Comparison of ENCODE assay signal across 22 cellular contexts in genomic region chr1:209647212-209647611, GRCh38. TPM values are rescaled to one million over a fixed set of nuclear protein-coding genes. Genes with fewer than 3 reads are reported as not detected.
DNase-seq lines count a peak whose midpoint lies in the region; ATAC-seq, FAIRE-seq and TF ChIP-seq lines count a peak whose summit lies in the region.
"Had no signal": no experiment of that assay in that cellular context is flagged by ENCODE, and none has a peak within 500 bp of the region (broad histone marks: within the 10 kb centered on the region; RNA-seq: fewer than 3 reads in every experiment).

No MANE protein-coding gene starts in this region.

- ATAC-seq in A549: no peak
- ATAC-seq: activated CD4-positive, CD25-positive, alpha-beta regulatory T cell treated with anti-CD3 and anti-CD28 coated beads, Interleukin-2, amount 50 U/mL, for 24 hours; activated T-cell treated with anti-CD3 and anti-CD28 coated beads, Interleukin-2, amount 50 U/mL, for 4 hours; left cardiac atrium had no signal

- TF ChIP-seq POLR2A in A549 (IDR thresholded peaks at IDR 0.05; ENCODE audit: low read length) (no peak), adrenal gland (IDR thresholded peaks at IDR 0.05) (peak in 1 of 2 donors; percentile 17)

- H3K9me3 ChIP-seq in A549 (no peaks in the 10 kb centered on the region), adrenal gland (replicated peaks in 1 of 3) (no peaks in the 10 kb centered on the region)
- H3K9me3 ChIP-seq: psoas muscle had no signal

- CTCF ChIA-PET in A549 (lab: Yijun Ruan, JAX): interaction anchor here (0.7 to 3.0 kb wide), 4 partner anchors 12 to 45 kb away, joined by 3 to 11 read pairs (median 4); no protein-coding TSS in a partner anchor

- no peak overlapping the region for H3K4me3 ChIP-seq in A549
- no peak overlapping the region for H3K4me3 ChIP-seq in adrenal gland
- H3K4me3 ChIP-seq: GM23338, neural progenitor cell, psoas muscle had no signal

- no peaks in the 10 kb centered on the region for H3K27me3 ChIP-seq in adrenal gland
- H3K27me3 ChIP-seq: neural progenitor cell had no signal

- H3K36me3 ChIP-seq in adrenal gland (replicated peaks in 1 of 2): no peaks in the 10 kb centered on the region
- H3K36me3 ChIP-seq: neural progenitor cell had no signal

- no peak for TF ChIP-seq EP300 in A549 (IDR thresholded peaks at IDR 0.05)

- no peak for TF ChIP-seq CTCF in A549 (IDR thresholded peaks at IDR 0.05)
- TF ChIP-seq CTCF in adrenal gland (IDR thresholded peaks at IDR 0.05): no peak
- TF ChIP-seq CTCF in GM13977 (IDR thresholded peaks at IDR 0.05; ENCODE audit: extremely low read depth, insufficient read depth, missing control alignments): no peak

- H3K27ac ChIP-seq in A549 (peak overlapping the region; percentile 11 to 43; a peak in 4 of 6 replicates), adrenal gland (peak overlapping the region in 3 of 5 donors; percentile 77 to 90 (median 80))
- H3K27ac ChIP-seq: neural progenitor cell had no signal

- FAIRE-seq in A549 (lab: Jason Lieb, UNC) (no peak), HTR-8/SVneo (lab: Jason Lieb, UNC) (peak; percentile 4)
- FAIRE-seq: GM18507 had no signal

- H3K4me2 ChIP-seq in A549: peak overlapping the region; percentile 14
- H3K4me2 ChIP-seq: GM23338, neural progenitor cell had no signal

- 84% methylated on average over 3 of the region's 3 CpGs for WGBS in A549 (ENCODE audit: missing lambda C conversion rate)
- 14 to 40% (median 34%) methylated on average over 3 of the region's 3 CpGs for WGBS in adrenal gland, 4 donors

- intact Hi-C loops in adrenal gland (cut with DNase I): no loop called here

- peaks cover 55% of the 10 kb centered on the region for H3K4me1 ChIP-seq in A549
- H3K4me1 ChIP-seq in adrenal gland (replicated peaks in 1 of 2): peaks cover 74 to 82% of the 10 kb centered on the region in 2 donors
- H3K4me1 ChIP-seq: neural progenitor cell had no signal

- TF ChIP-seq RAD21 in A549 (conservative IDR thresholded peaks at IDR 0.05 in 1 of 2, IDR thresholded peaks at IDR 0.05 in 1 of 2): no peak

- POLR2A ChIA-PET in A549 (lab: Yijun Ruan, JAX): no interaction called here

- in situ Hi-C loops in GM13977 (cut with MboI; ENCODE audit: low pct_unique_long_range_greater_than_20kb, low sequenced_read_pairs, unreplicated experiment): no loop called here

- DNase-seq in A549 (ENCODE audit: low read depth in 1 of 2, low spot score in 1 of 2) (no peak), HTR-8/SVneo (ENCODE audit: insufficient read length, low spot score) (no peak), adrenal gland (peak in 5 of 7 donors; percentile 33 to 57 (median 47)), kidney tubule cell (ENCODE audit: low spot score) (peak; percentile 39), UCSD-AML1 (lab: John Stamatoyannopoulos, UW; ENCODE audit: unreplicated experiment) (no peak), GM13977 (ENCODE audit: low spot score) (no peak), cortex of kidney (lab: John Stamatoyannopoulos, UW) (no peak)
- no peak for DNase-seq in activated CD4-positive, alpha-beta T cell treated with anti-CD3 and anti-CD28 coated beads for 48 hours
- DNase-seq: activated T-cell treated with anti-CD3 and anti-CD28 coated beads, Interleukin-2, amount 50 U/mL, for 4 hours; hypothalamus; left cardiac atrium; midbrain; NCI-H1417; NCI-H69; psoas muscle; SIG-M5; stimulated activated CD8-positive, alpha-beta memory T cell treated with anti-CD3 and anti-CD28 coated beads, Interleukin-4, amount 100 ng/mL, for 48 hours had no signal

TF ChIP-seq in A549, 52 proteins besides CTCF, POLR2A, EP300 and RAD21:
- TF ChIP-seq RARB (CRISPR knock-in tag; IDR thresholded peaks at IDR 0.05): no peak
- TF ChIP-seq MAFK (IDR thresholded peaks at IDR 0.05; ENCODE audit: partially characterized antibody): peak; percentile 15

RNA-seq across cellular contexts. Expression of gene LAMB3, which starts 5.0 kb away (rescaled TPM):
- polyA plus RNA-seq in A549 (2011; rRNA removed) (7.3 and 11.6 TPM in 2 replicates), A549 (2017; fragmentation: RNase III; extraction: RNeasy Plus Mini Kit Qiagen cat#74134 plus additional on column Dnase treatment) (8.1 to 11.1 TPM (median 9.1 TPM) in 3 replicates), adrenal gland (10 to 100 TPM in 1 of 3 donors, 1 to 10 TPM in 2; 8.2 to 16.1 (median 8.6) TPM)
- polyA plus RNA-seq in A549 (2012; cell fraction: cytosol; rRNA removed): 5.8 and 6.5 TPM in 2 replicates
- 19.8 and 28.4 TPM in 2 replicates for polyA plus RNA-seq in A549 (2012; cell fraction: nucleus; rRNA removed)
- 15.0 and 19.3 TPM in 2 replicates for polyA minus RNA-seq in A549 (2011; rRNA and poly(A)+ RNA removed)
- 100 to 1,000 TPM in 1 of 8 donors, 10 to 100 TPM in 7; 28.7 to 117 (median 45.1) TPM for total RNA-seq in adrenal gland

RNA-seq across cellular contexts. Expression of gene G0S2, which starts 28.0 kb away (rescaled TPM):
- 1.0 and 1.1 TPM in 2 replicates for polyA plus RNA-seq in A549 (2011; rRNA removed)
- polyA plus RNA-seq in A549 (2012; cell fraction: cytosol; rRNA removed): 1.6 TPM in 2 replicates
- 0.95 and 1.9 TPM in 2 replicates for polyA plus RNA-seq in A549 (2012; cell fraction: nucleus; rRNA removed)
- 2.5 to 3.3 TPM (median 3.0 TPM) in 3 replicates for polyA plus RNA-seq in A549 (2017; fragmentation: RNase III; extraction: RNeasy Plus Mini Kit Qiagen cat#74134 plus additional on column Dnase treatment)
- polyA minus RNA-seq in A549 (2011; rRNA and poly(A)+ RNA removed): 0.54 TPM in 1 of 2 replicates, not detected in the other
- 100 to 1,000 TPM in 7 of 8 donors, 10 to 100 TPM in 1; 65.3 to 901 (median 295) TPM for total RNA-seq in adrenal gland
- polyA plus RNA-seq in adrenal gland: 100 to 1,000 TPM in 2 of 3 donors, 10 to 100 TPM in 1; 48.5 to 504 (median 265) TPM

RNA-seq across cellular contexts. Expression of gene HSD11B1, which starts 57.4 kb away (rescaled TPM):
- 0.17 TPM in 1 of 2 replicates, not detected in the other for polyA plus RNA-seq in A549 (2011; rRNA removed)
- not detected in 2 replicates for polyA plus RNA-seq in A549 (2012; cell fraction: cytosol; rRNA removed)
- polyA plus RNA-seq in A549 (2012; cell fraction: nucleus; rRNA removed): not detected in 2 replicates
- polyA plus RNA-seq in A549 (2017; fragmentation: RNase III; extraction: RNeasy Plus Mini Kit Qiagen cat#74134 plus additional on column Dnase treatment): not detected in 3 replicates
- not detected in 2 replicates for polyA minus RNA-seq in A549 (2011; rRNA and poly(A)+ RNA removed)
- 10 to 100 TPM in 5 of 8 donors, 1 to 10 TPM in 3; 2.5 to 29.6 (median 11.7) TPM for total RNA-seq in adrenal gland
- polyA plus RNA-seq in adrenal gland: 1 to 10 TPM; 4.1 to 8.2 (median 4.7) TPM
- total RNA-seq: Daoy, GM23338 had no signal
- polyA plus RNA-seq: GM23338 had no signal

Comparison
In these comparisons a context has a peak if more than half of its experiments do, and no peak if none do; other contexts are left out.
1. DNase-seq: peak in adrenal gland (5 of 7) and kidney tubule cell (single experiment); none in A549 (0 of 2), HTR-8/SVneo (single experiment), activated CD4-positive, alpha-beta T cell treated with anti-CD3 and anti-CD28 coated beads for 48 hours (single experiment), UCSD-AML1 (single experiment), GM13977 (single experiment) and cortex of kidney (single experiment).
2. RNA of gene G0S2, which starts 28.0 kb away (polyA plus RNA-seq): 48.5 to 504 TPM in adrenal gland; 0.95 to 3.3 TPM in A549; every median in the first group is over 10 times any median in the second.
3. RNA of gene HSD11B1, which starts 57.4 kb away (polyA plus RNA-seq): 4.1 to 8.2 TPM in adrenal gland; 0.17 TPM in A549; every median in the first group is over 4 times any median in the second.